ENCODE assay signal across 15 cellular contexts in the genomic region with DNA sequence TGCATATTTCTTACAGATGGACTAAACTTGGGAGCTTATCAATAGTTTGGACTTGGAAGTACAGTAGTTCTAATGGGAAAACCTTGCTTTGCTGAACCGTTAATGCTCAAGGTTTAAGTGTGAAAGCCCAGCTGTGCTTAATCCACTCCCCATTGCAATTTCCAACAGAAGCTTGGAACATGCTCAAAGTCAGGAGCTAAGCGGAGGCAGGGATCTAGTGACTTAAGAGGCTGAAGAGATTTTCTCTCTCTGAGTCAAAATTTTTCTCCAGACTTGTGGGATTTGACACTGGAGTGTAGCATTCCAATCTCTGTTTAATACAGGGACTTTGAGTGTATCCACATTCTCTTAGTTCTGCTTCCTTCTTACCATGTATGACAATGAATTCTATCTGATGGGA.
DNase-seq lines count a peak whose midpoint lies in the region; ATAC-seq, FAIRE-seq and TF ChIP-seq lines count a peak whose summit lies in the region.
"Had no signal": no experiment of that assay in that cellular context is flagged by ENCODE, and none has a peak within 500 bp of the region (broad histone marks: within the 10 kb centered on the region; RNA-seq: fewer than 3 reads in every experiment).

No MANE protein-coding gene starts in this region.

- no peak overlapping the region for H3K56ac ChIP-seq in H1 (replicated peaks; ENCODE audit: insufficient read length, low read depth, low read length)

- no peaks in the 10 kb centered on the region for H3K79me1 ChIP-seq in H1 (ENCODE audit: low read depth, low read length)

- ATAC-seq in activated T-helper 17 cell treated with anti-CD3 and anti-CD28 coated beads, Interleukin-2, amount 50 U/mL, for 72 hours (replicated peaks), result no peak
- ATAC-seq: Right ventricle myocardium inferior had no signal

- H3K4me1 ChIP-seq in H1 (replicated peaks in 1 of 4; ENCODE audit: control insufficient read depth in 3 of 4, insufficient read depth in 4 of 4, low read length in 3 of 4) (no peaks in the 10 kb centered on the region), mesodermal cell (ENCODE audit: control insufficient read depth, insufficient read depth, low read length, poor library complexity, severe bottlenecking) (peaks cover 6% of the 10 kb centered on the region), OCI-LY7 (ENCODE audit: insufficient read depth, low read length, poor library complexity, severe bottlenecking) (no peaks in the 10 kb centered on the region)
- H3K4me1 ChIP-seq: Peyer's patch had no signal

- H3K36me3 ChIP-seq in H1 (ENCODE audit: control insufficient read depth in 2 of 4, insufficient read depth in 4 of 4, low read length in 3 of 4), result no peaks in the 10 kb centered on the region
- H3K36me3 ChIP-seq in mesodermal cell (ENCODE audit: control insufficient read depth, insufficient read depth, low read length), result no peaks in the 10 kb centered on the region
- H3K36me3 ChIP-seq in OCI-LY7 (ENCODE audit: insufficient read depth, low read length), result no peaks in the 10 kb centered on the region
- H3K36me3 ChIP-seq: Peyer's patch had no signal

- H2BK12ac ChIP-seq in H1 (ENCODE audit: low read depth, low read length), result no peak overlapping the region

- H2AK5ac ChIP-seq in H1 (ENCODE audit: low read depth, low read length), result no peak overlapping the region

- TF ChIP-seq CTCF in AG04449 (IDR thresholded peaks at IDR 0.05; ENCODE audit: insufficient read depth, low read length, missing control alignments) (no peak), H1 (IDR thresholded peaks at IDR 0.05; ENCODE audit: control extremely low read depth in 1 of 3, insufficient read depth in 1 of 3, low read depth in 1 of 3, low read length in 3 of 3) (no peak), OCI-LY7 (conservative IDR thresholded peaks at IDR 0.05; ENCODE audit: low read length) (no peak)

- H3K27me3 Mint-ChIP-seq in activated T-helper 17 cell treated with anti-CD3 and anti-CD28 coated beads, Interleukin-2, amount 50 U/mL, for 72 hours, result peaks cover 2% of the 10 kb centered on the region

- POLR2A ChIA-PET in AG04449 (lab: Yijun Ruan, JAX), result interaction anchor here (0.6 kb wide), 1 partner anchor 16 kb away, joined by 3 read pairs; no protein-coding TSS in a partner anchor
- POLR2A ChIA-PET in H1 (lab: Charles Lee; ENCODE audit: partially characterized antibody), result no interaction called here
- POLR2A ChIA-PET in OCI-LY7 (lab: Charles Lee), result interaction anchor here (1.0 kb wide), 1 partner anchor 66 kb away, joined by 3 read pairs; no protein-coding TSS in a partner anchor

- H2BK120ac ChIP-seq in H1 (replicated peaks; ENCODE audit: low read depth, low read length), result no peak overlapping the region

- H3K27ac ChIP-seq in H1 (ENCODE audit: low read depth, low read length) (no peak overlapping the region), mesodermal cell (ENCODE audit: low read depth, low read length, severe bottlenecking) (peak overlapping the region; percentile 73), OCI-LY7 (ENCODE audit: low read depth, low read length, poor library complexity, severe bottlenecking) (no peak overlapping the region)
- H3K27ac ChIP-seq: C4-2B, Peyer's patch had no signal

- no peak overlapping the region for H3K27ac Mint-ChIP-seq in activated T-helper 17 cell treated with anti-CD3 and anti-CD28 coated beads, Interleukin-2, amount 50 U/mL, for 72 hours

- H3K9me2 ChIP-seq in OCI-LY7 (ENCODE audit: insufficient read depth, low read length), result no peaks in the 10 kb centered on the region

- FAIRE-seq in H1 (lab: Jason Lieb, UNC), result no peak

- H3K4me1 Mint-ChIP-seq in activated T-helper 17 cell treated with anti-CD3 and anti-CD28 coated beads, Interleukin-2, amount 50 U/mL, for 72 hours, result no peaks in the 10 kb centered on the region

- H3K79me2 ChIP-seq in H1 (ENCODE audit: control insufficient read depth in 1 of 2, insufficient read depth in 2 of 2, low read length in 2 of 2) (no peaks in the 10 kb centered on the region), OCI-LY7 (ENCODE audit: insufficient read depth, low read depth, low read length) (no peaks in the 10 kb centered on the region)

- no peak overlapping the region for H2BK15ac ChIP-seq in H1 (ENCODE audit: low read length)

- no peak overlapping the region for H3K4me3 Mint-ChIP-seq in activated T-helper 17 cell treated with anti-CD3 and anti-CD28 coated beads, Interleukin-2, amount 50 U/mL, for 72 hours

- WGBS in H1 (ENCODE audit: extremely low coverage in 1 of 2, insufficient coverage in 1 of 2, insufficient read length in 1 of 2, insufficient replicate concordance in 2 of 2, low coverage in 1 of 2, low lambda C conversion rate in 2 of 2, missing lambda C conversion rate in 1 of 2), 2 experiments, result 82% methylated on average over 2 of the region's 2 CpGs; no CpG with 5 or more reads in 1 of the 2 experiments
- WGBS in mesodermal cell (ENCODE audit: insufficient coverage in 2 of 2), 2 experiments, result 60 to 83% methylated on average over 1 to 2 of the region's 2 CpGs

- no peaks in the 10 kb centered on the region for H3K27me3 ChIP-seq in H1 (replicated peaks in 1 of 4; ENCODE audit: control insufficient read depth in 3 of 4, extremely low read depth in 1 of 4, insufficient read depth in 3 of 4, low read length in 3 of 4)
- H3K27me3 ChIP-seq: Peyer's patch had no signal

- H4K5ac ChIP-seq in H1 (ENCODE audit: insufficient read length, low read depth, low read length), result no peak overlapping the region

- no peak overlapping the region for H4K91ac ChIP-seq in H1 (replicated peaks; ENCODE audit: insufficient read length, low read length)

- TF ChIP-seq POLR2A in H1 (IDR thresholded peaks at IDR 0.05; ENCODE audit: control extremely low read depth in 1 of 2, low read depth in 2 of 2, low read length in 2 of 2), result no peak

- no peak for TF ChIP-seq EP300 in H1 (IDR thresholded peaks at IDR 0.05; ENCODE audit: borderline replicate concordance in 1 of 2, low read depth in 2 of 2, low read length in 2 of 2)

- H4K20me1 ChIP-seq in H1 (replicated peaks in 1 of 2; ENCODE audit: control insufficient read depth in 1 of 2, insufficient read depth in 2 of 2, low read length in 2 of 2) (no peaks in the 10 kb centered on the region), OCI-LY7 (ENCODE audit: insufficient read depth, low read length) (no peaks in the 10 kb centered on the region)

- BruUV-seq in OCI-LY7 (replicated peaks; lab: Mats Ljungman, UMichigan), result no TSS peak

- intact Hi-C loops in OCI-LY7 (cut with micrococcal nuclease; ENCODE audit: unreplicated experiment), result no loop called here

- H3K4me3 ChIP-seq in AG04449 (ENCODE audit: low read depth, low read length) (no peak overlapping the region), H1 (ENCODE audit: extremely low read depth in 1 of 4, insufficient read depth in 2 of 4, low read depth in 3 of 4, low read length in 4 of 4) (no peak overlapping the region), mesodermal cell (ENCODE audit: extremely low read depth, insufficient read depth, low read length, poor library complexity, severe bottlenecking) (no peak overlapping the region), OCI-LY7 (ENCODE audit: low read depth, low read length, poor library complexity, severe bottlenecking) (no peak overlapping the region)
- H3K4me3 ChIP-seq: Peyer's patch had no signal

- CTCF ChIA-PET in AG04449 (lab: Yijun Ruan, JAX), result no interaction called here
- CTCF ChIA-PET in H1 (lab: Charles Lee; ENCODE audit: partially characterized antibody), result interaction anchor here (1.2 kb wide), 1 partner anchor 19 kb away, joined by 3 read pairs; no protein-coding TSS in a partner anchor
- CTCF ChIA-PET in OCI-LY7 (lab: Charles Lee; ENCODE audit: unreplicated experiment), result no interaction called here

- H3K36me3 Mint-ChIP-seq in activated T-helper 17 cell treated with anti-CD3 and anti-CD28 coated beads, Interleukin-2, amount 50 U/mL, for 72 hours (ENCODE audit: low read depth), result no peaks in the 10 kb centered on the region

- TF ChIP-seq RAD21 in H1 (IDR thresholded peaks at IDR 0.05 in 1 of 2, conservative IDR thresholded peaks at IDR 0.05 in 1 of 2; ENCODE audit: low read depth in 2 of 2, low read length in 2 of 2), result no peak

- no peak overlapping the region for H2BK20ac ChIP-seq in H1 (ENCODE audit: low read length)

- H3K9me3 ChIP-seq in H1 (ENCODE audit: insufficient read depth in 2 of 2, low read depth in 1 of 2, low read length in 1 of 2), result no peaks in the 10 kb centered on the region
- no peaks in the 10 kb centered on the region for H3K9me3 ChIP-seq in mesodermal cell (ENCODE audit: control insufficient read depth, low read length)
- no peaks in the 10 kb centered on the region for H3K9me3 ChIP-seq in OCI-LY7 (ENCODE audit: low read length)
- H3K9me3 ChIP-seq: Peyer's patch had no signal

- H3K23me2 ChIP-seq in H1 (ENCODE audit: low read depth, low read length), result no peaks in the 10 kb centered on the region

- H3K18ac ChIP-seq in H1 (ENCODE audit: extremely low read depth, low read length), result no peak overlapping the region

- H2AFZ ChIP-seq in H1 (ENCODE audit: low read length) (peak overlapping the region; percentile 18; the same call in 1 of the 2 replicates), OCI-LY7 (ENCODE audit: low read length) (no peak overlapping the region)

- no peak overlapping the region for H3K14ac ChIP-seq in H1 (ENCODE audit: insufficient read length)

- H2BK5ac ChIP-seq in H1 (ENCODE audit: low read depth, low read length), result no peak overlapping the region

- no peak overlapping the region for H3K9ac ChIP-seq in H1 (replicated peaks in 1 of 4; ENCODE audit: extremely low read depth in 1 of 4, low read depth in 3 of 4, low read length in 3 of 4)

- no peak overlapping the region for H3K4ac ChIP-seq in H1 (replicated peaks; ENCODE audit: insufficient read length, low read depth, low read length)

- no peak overlapping the region for H3K23ac ChIP-seq in H1 (ENCODE audit: insufficient read length)

- H4K8ac ChIP-seq in H1 (ENCODE audit: extremely low read depth, insufficient read depth, low read length), result no peak overlapping the region

- H3K4me2 ChIP-seq in H1 (ENCODE audit: insufficient read depth in 1 of 2, low read depth in 2 of 2, low read length in 2 of 2), result no peak overlapping the region
- H3K4me2 ChIP-seq in OCI-LY7 (ENCODE audit: low read length), result no peak overlapping the region

- no peaks in the 10 kb centered on the region for H3K9me3 Mint-ChIP-seq in activated T-helper 17 cell treated with anti-CD3 and anti-CD28 coated beads, Interleukin-2, amount 50 U/mL, for 72 hours

- DNase-seq in AG04449 (ENCODE audit: low read depth, low spot score) (peak; percentile 5), NCI-H524 (lab: John Stamatoyannopoulos, UW) (peak; percentile 35 to 90), H1 (ENCODE audit: low read depth in 1 of 2, low spot score in 2 of 2) (no peak), AG08396 (ENCODE audit: low spot score) (no peak), OCI-LY7 (ENCODE audit: low spot score) (no peak), NOMO-1 treated with dmso at 0.1 percent for 144 hours (lab: John Stamatoyannopoulos, UW; ENCODE audit: unreplicated experiment) (no peak)
- DNase-seq: DMS79, H7, NCI-H187, NCI-H446 treated with DMSO at 0.1 percent for 48 hours, Peyer's patch had no signal

TF ChIP-seq in H1, 55 proteins besides CTCF, POLR2A, EP300 and RAD21 (continues in another document):
- TF ChIP-seq ASH2L (IDR thresholded peaks at IDR 0.05; ENCODE audit: low read length), result no peak
- no peak for TF ChIP-seq SP4 (IDR thresholded peaks at IDR 0.05; ENCODE audit: low read length)
- TF ChIP-seq POU5F1 (IDR thresholded peaks at IDR 0.05; ENCODE audit: low read depth, low read length), result no peak
- no peak for TF ChIP-seq HDAC2 (IDR thresholded peaks at IDR 0.05; ENCODE audit: borderline replicate concordance in 1 of 2, low read depth in 2 of 2, low read length in 2 of 2)

Comparison
In these comparisons a context has a peak if more than half of its experiments do, and no peak if none do; other contexts are left out.
1. DNase-seq: peak in AG04449 (single experiment) and NCI-H524 (2 of 2); none in H1 (0 of 2), AG08396 (single experiment), OCI-LY7 (single experiment) and NOMO-1 treated with dmso at 0.1 percent for 144 hours (single experiment).